In the genomic region with DNA sequence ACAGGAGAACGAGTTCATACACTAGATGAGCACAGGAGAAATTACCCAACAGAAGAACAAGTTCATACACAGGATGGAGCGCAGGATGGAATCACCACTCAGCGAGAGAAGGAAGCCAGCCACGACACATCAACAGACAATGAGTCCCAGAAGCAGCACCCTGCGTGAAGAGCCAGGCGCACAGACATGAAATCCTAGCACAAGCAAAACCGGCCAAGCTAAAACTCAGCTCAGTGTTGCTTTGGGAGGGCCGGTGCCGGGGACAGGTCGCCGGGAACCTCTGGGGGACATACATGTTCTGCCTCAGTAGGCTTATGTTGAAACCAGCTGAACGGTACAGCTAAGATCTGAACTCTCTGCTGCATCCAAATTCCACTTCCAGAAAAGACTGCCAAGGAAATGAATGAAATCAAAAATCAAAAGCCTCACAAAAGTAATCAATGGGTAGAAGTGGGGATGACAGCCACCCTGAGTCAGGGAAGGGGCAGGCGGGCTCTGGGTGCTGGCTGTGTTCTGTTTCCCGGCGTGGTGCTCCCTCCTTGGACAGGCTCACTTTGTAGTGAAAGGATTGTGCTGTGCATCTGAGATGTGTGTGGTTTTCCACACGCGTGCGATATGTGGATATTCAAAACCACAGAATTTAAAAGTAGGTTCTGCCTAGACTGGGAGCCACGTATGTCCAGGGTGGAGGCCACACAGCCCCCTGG, we compare ENCODE assay signal across 21 cellular contexts.
DNase-seq lines count a peak whose midpoint lies in the region; ATAC-seq, FAIRE-seq and TF ChIP-seq lines count a peak whose summit lies in the region.
"Had no signal": no experiment of that assay in that cellular context is flagged by ENCODE, and none has a peak within 500 bp of the region (broad histone marks: within the 10 kb centered on the region; RNA-seq: fewer than 3 reads in every experiment).

No MANE protein-coding gene starts in this region.

- TF ChIP-seq CTCF in bronchial epithelial cell (IDR thresholded peaks at IDR 0.05; ENCODE audit: insufficient read depth, low read length, severe bottlenecking) = no peak
- no peak for TF ChIP-seq CTCF in kidney (IDR thresholded peaks at IDR 0.05; ENCODE audit: borderline replicate concordance, extremely low read depth, insufficient read depth)

- no peaks in the 10 kb centered on the region for H3K4me1 ChIP-seq in kidney (ENCODE audit: control insufficient read depth in 1 of 2, insufficient read depth in 1 of 2, low read depth in 1 of 2, low read length in 2 of 2)

- ATAC-seq in sciatic nerve (no peak), GM19351 (IDR thresholded peaks at IDR 0.05; ENCODE audit: unreplicated experiment) (no peak), HG02798 (IDR thresholded peaks at IDR 0.05; ENCODE audit: poor library complexity, unreplicated experiment) (no peak), HG03378 (IDR thresholded peaks at IDR 0.05; ENCODE audit: unreplicated experiment) (no peak)
- ATAC-seq: HCT116 had no signal

- no peak overlapping the region for H3K27ac ChIP-seq in kidney (ENCODE audit: low read depth in 2 of 2, low read length in 2 of 2)

- intact Hi-C loops in kidney (cut with DNase I) = no loop called here
- intact Hi-C loops in sciatic nerve (cut with DNase I) = no loop called here

- peaks cover 9% of the 10 kb centered on the region for H3K27me3 ChIP-seq in bronchial epithelial cell (ENCODE audit: control insufficient read depth, insufficient read depth, low read length)

- H3K9me3 ChIP-seq in kidney (ENCODE audit: control insufficient read depth in 1 of 2, low read length in 2 of 2) = no peaks in the 10 kb centered on the region

- H3K4me3 ChIP-seq in bronchial epithelial cell (ENCODE audit: low read depth, low read length) (no peak overlapping the region), kidney (ENCODE audit: low read length in 2 of 2) (no peak overlapping the region)

- no peaks in the 10 kb centered on the region for H3K36me3 ChIP-seq in bronchial epithelial cell (ENCODE audit: control insufficient read depth, insufficient read depth, low read length)
- H3K36me3 ChIP-seq in kidney (ENCODE audit: control insufficient read depth in 1 of 2, insufficient read depth in 2 of 2, low read length in 2 of 2) = no peaks in the 10 kb centered on the region

- FAIRE-seq in bronchial epithelial cell (lab: Jason Lieb, UNC) (no peak), kidney (lab: Jason Lieb, UNC) (no peak)
- FAIRE-seq: D721Med, GM18507, H1 had no signal

- peak; percentile 37 for DNase-seq in activated effector memory CD4-positive, alpha-beta T cell treated with anti-CD3 and anti-CD28 coated beads, Interleukin-2, amount 50 U/mL, for 16 hours
- no peak for DNase-seq in activated effector memory CD4-positive, alpha-beta T cell treated with Interleukin-2 at 50 U/mL for 16 hours
- peak; percentile 13 for DNase-seq in bronchial epithelial cell (ENCODE audit: low read depth)
- DNase-seq in kidney = peak; percentile 16
- peak; percentile 26 for DNase-seq in sciatic nerve (ENCODE audit: low spot score)
- DNase-seq: AML-193, DMS53, GDM1, Kasumi-1, NCI-H1417, NCI-H187, NCI-H446 treated with DMSO at 0.1 percent for 48 hours, NCI-H526 treated with DMSO at 0.1 percent for 48 hours, SIG-M5 had no signal

- H3K9ac ChIP-seq in kidney (ENCODE audit: low read length in 2 of 2) = no peak overlapping the region
